ENCODE assay signal across 1 cellular context in genomic region chr12:75525263-75525662, GRCh38.
TF ChIP-seq lines count a peak whose summit lies in the region.

No MANE protein-coding gene starts in this region.

TF ChIP-seq in HCT116, 20 proteins besides CTCF, POLR2A, EP300 and RAD21:
- TF ChIP-seq EZH2 (IDR thresholded peaks at IDR 0.05), result no peak
- TF ChIP-seq MAX (IDR thresholded peaks at IDR 0.05), result no peak
- TF ChIP-seq TCF7L2 (IDR thresholded peaks at IDR 0.05; ENCODE audit: borderline replicate concordance, extremely low read depth, insufficient read depth, insufficient read length), result no peak
- TF ChIP-seq SP1 (IDR thresholded peaks at IDR 0.05; ENCODE audit: low read depth), result no peak
- no peak for TF ChIP-seq YY1 (IDR thresholded peaks at IDR 0.05; ENCODE audit: extremely low read depth, insufficient replicate concordance, low read depth, low read length)
- no peak for TF ChIP-seq ZFX (IDR thresholded peaks at IDR 0.05)
- TF ChIP-seq CEBPB (IDR thresholded peaks at IDR 0.05; ENCODE audit: low read depth), result no peak
- TF ChIP-seq EZH2phosphoT487 (IDR thresholded peaks at IDR 0.05; ENCODE audit: borderline replicate concordance), result no peak
- no peak for TF ChIP-seq ATF3 (IDR thresholded peaks at IDR 0.05)
- TF ChIP-seq SRF (IDR thresholded peaks at IDR 0.05; ENCODE audit: low read depth), result no peak
- TF ChIP-seq ELF1 (IDR thresholded peaks at IDR 0.05; ENCODE audit: borderline replicate concordance, low read depth), result no peak
- TF ChIP-seq FOSL1 (IDR thresholded peaks at IDR 0.05; ENCODE audit: low read depth), result no peak
- no peak for TF ChIP-seq SIN3A (IDR thresholded peaks at IDR 0.05; ENCODE audit: low read depth)
- TF ChIP-seq JUND (IDR thresholded peaks at IDR 0.05), result no peak
- no peak for TF ChIP-seq POLR2AphosphoS5 (IDR thresholded peaks at IDR 0.05; ENCODE audit: low read depth, low read length)
- no peak for TF ChIP-seq CBX3 (IDR thresholded peaks at IDR 0.05; ENCODE audit: low read depth)
- no peak for TF ChIP-seq ZNF274 (IDR thresholded peaks at IDR 0.05; ENCODE audit: low read depth, low read length)
- no peak for TF ChIP-seq REST (IDR thresholded peaks at IDR 0.05; ENCODE audit: low read depth)
